ENCODE assay signal across 23 cellular contexts in the genomic region with DNA sequence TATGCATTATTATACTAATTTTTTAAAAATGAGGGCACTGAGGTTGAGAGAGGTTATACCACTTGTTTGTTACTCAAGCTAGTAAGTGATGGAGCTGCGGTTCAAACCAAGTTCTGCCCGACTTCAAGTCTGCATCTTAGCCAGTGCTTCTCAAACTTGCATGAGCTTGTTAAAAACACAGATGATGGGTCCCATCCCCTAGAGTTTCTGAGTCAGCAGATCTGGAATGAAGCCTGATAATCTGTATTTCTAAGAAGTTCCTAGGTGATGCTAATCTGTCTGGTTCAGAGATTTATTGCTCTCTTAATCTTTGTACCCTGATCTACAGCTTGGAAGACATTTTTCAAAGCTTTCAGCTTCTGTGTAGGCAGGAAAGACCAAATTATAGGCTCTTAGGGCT.
DNase-seq lines count a peak whose midpoint lies in the region; ATAC-seq and TF ChIP-seq lines count a peak whose summit lies in the region.
"Had no signal": no experiment of that assay in that cellular context is flagged by ENCODE, and none has a peak within 500 bp of the region (broad histone marks: within the 10 kb centered on the region; RNA-seq: fewer than 3 reads in every experiment).

No MANE protein-coding gene starts in this region.

- H4K5ac ChIP-seq in mesendoderm (ENCODE audit: low read length) = no peak overlapping the region

- peaks cover 85% of the 10 kb centered on the region for H3K4me1 Mint-ChIP-seq in activated CD8-positive, alpha-beta memory T cell treated with anti-CD3 and anti-CD28 coated beads, Interleukin-2, amount 10 ng/mL, durations not matched to agents 7 days and 5 days
- peaks cover 65% of the 10 kb centered on the region for H3K4me1 Mint-ChIP-seq in activated T-helper 2 cell treated with anti-CD3 and anti-CD28 coated beads, Interferon-gamma antibody, Interleukin-2, Interleukin-4, amounts not matched to agents 10 μg/mL and 5 μg/mL and 100 μg/mL, durations not matched to agents 14 hours and 24 hours and 36 hours (ENCODE audit: low read depth)

- H3K36me3 ChIP-seq in mesendoderm (ENCODE audit: control insufficient read depth, insufficient read depth, low read length) = no peaks in the 10 kb centered on the region
- peaks cover 13% of the 10 kb centered on the region for H3K36me3 ChIP-seq in upper lobe of right lung

- no CpG with 5 or more reads among the region's 2 CpGs for WGBS in mesendoderm (ENCODE audit: extremely low coverage, insufficient coverage, low lambda C conversion rate)

- H3K79me1 ChIP-seq in mesendoderm (ENCODE audit: low read length) = no peaks in the 10 kb centered on the region

- no peak overlapping the region for H3K23ac ChIP-seq in mesendoderm (ENCODE audit: low read length)

- CTCF ChIA-PET in activated CD8-positive, alpha-beta memory T cell treated with anti-CD3 and anti-CD28 coated beads, Interleukin-2, amount 10 ng/mL, durations not matched to agents 7 days and 5 days (lab: Charles Lee) = interaction anchor here (1.0 to 24.9 kb wide), 10 partner anchors 9 to 161 kb away, joined by 3 to 444 read pairs (median 10); partner anchors contain the start of genes ENTPD1 and TCTN3

- H3K27ac ChIP-seq in mesendoderm (ENCODE audit: low read depth, low read length) = no peak overlapping the region
- H3K27ac ChIP-seq in upper lobe of right lung = peak overlapping the region; percentile 5
- H3K27ac ChIP-seq: epithelial cell of prostate had no signal

- H3K9me3 ChIP-seq in upper lobe of right lung = no peaks in the 10 kb centered on the region
- H3K9me3 ChIP-seq: SK-N-SH had no signal

- no peak for ATAC-seq in activated CD8-positive, alpha-beta memory T cell treated with anti-CD3 and anti-CD28 coated beads, Interleukin-2, amount 10 ng/mL, durations not matched to agents 7 days and 5 days
- ATAC-seq in upper lobe of right lung (no peak), HG03460 (IDR thresholded peaks at IDR 0.05; ENCODE audit: unreplicated experiment) (no peak)
- ATAC-seq: left colon had no signal

- no peaks in the 10 kb centered on the region for H3K79me2 ChIP-seq in mesendoderm (ENCODE audit: control insufficient read depth, insufficient read depth, low read length)

- peak overlapping the region; percentile 84 for H3K27ac Mint-ChIP-seq in activated CD8-positive, alpha-beta memory T cell treated with anti-CD3 and anti-CD28 coated beads, Interleukin-2, amount 10 ng/mL, durations not matched to agents 7 days and 5 days
- peak overlapping the region; percentile 89 for H3K27ac Mint-ChIP-seq in activated T-helper 2 cell treated with anti-CD3 and anti-CD28 coated beads, Interferon-gamma antibody, Interleukin-2, Interleukin-4, amounts not matched to agents 10 μg/mL and 5 μg/mL and 100 μg/mL, durations not matched to agents 14 hours and 24 hours and 36 hours

- DNase-seq in activated CD8-positive, alpha-beta memory T cell treated with anti-CD3 and anti-CD28 coated beads, Interleukin-2, amount 10 ng/mL, durations not matched to agents 7 days and 5 days = no peak
- no peak for DNase-seq in activated CD8-positive, alpha-beta memory T cell treated with anti-CD3 and anti-CD28 coated beads, Interleukin-2, amount 50 U/mL, for 48 hours
- DNase-seq in activated T-helper 2 cell treated with anti-CD3 and anti-CD28 coated beads, Interferon-gamma antibody, Interleukin-2, Interleukin-4, amounts not matched to agents 10 μg/mL and 5 μg/mL and 100 μg/mL, durations not matched to agents 14 hours and 24 hours and 36 hours (ENCODE audit: low spot score) = no peak
- DNase-seq in mesendoderm (peak; percentile 22), upper lobe of right lung (no peak), amniotic stem cell (lab: John Stamatoyannopoulos, UW) (no peak), NCI-H446 (lab: John Stamatoyannopoulos, UW) (no peak)
- DNase-seq: activated CD4-positive, alpha-beta T cell treated with anti-CD3 and anti-CD28 coated beads for 4 hours; activated naive CD4-positive, alpha-beta T cell treated with anti-CD3 and anti-CD28 coated beads, Interleukin-2, amount 50 U/mL, for 16 hours; activated T-cell treated with anti-CD3 and anti-CD28 coated beads, Interleukin-2, amount 50 U/mL, for 1 hour; C1 segment of cervical spinal cord; cortex of kidney; DMS 273 treated with DMSO at 0.1 percent for 48 hours; GF-D8; left colon; NCI-H1417 treated with DMSO at 0.1 percent for 48 hours; NCI-H2171; NCI-H748 treated with DMSO at 0.1 percent for 48 hours; SK-N-SH; stimulated activated CD4-positive, alpha-beta T cell treated with anti-CD3 and anti-CD28 coated beads, Interleukin-4, amount 100 ng/mL, for 4 hours had no signal

- peaks cover 58% of the 10 kb centered on the region for H3K36me3 Mint-ChIP-seq in activated CD8-positive, alpha-beta memory T cell treated with anti-CD3 and anti-CD28 coated beads, Interleukin-2, amount 10 ng/mL, durations not matched to agents 7 days and 5 days
- peaks cover 25% of the 10 kb centered on the region for H3K36me3 Mint-ChIP-seq in activated T-helper 2 cell treated with anti-CD3 and anti-CD28 coated beads, Interferon-gamma antibody, Interleukin-2, Interleukin-4, amounts not matched to agents 10 μg/mL and 5 μg/mL and 100 μg/mL, durations not matched to agents 14 hours and 24 hours and 36 hours (ENCODE audit: low read depth)
- H3K36me3 Mint-ChIP-seq: brain had no signal

- H2BK120ac ChIP-seq in mesendoderm (ENCODE audit: low read depth, low read length) = no peak overlapping the region

- H3K27me3 ChIP-seq in mesendoderm (ENCODE audit: insufficient read depth, low read length, poor library complexity) (no peaks in the 10 kb centered on the region), upper lobe of right lung (no peaks in the 10 kb centered on the region)

- H3K4ac ChIP-seq in mesendoderm (ENCODE audit: low read depth, low read length) = no peak overlapping the region

- no peak overlapping the region for H3K56ac ChIP-seq in mesendoderm (ENCODE audit: low read length)

- H3K9me3 Mint-ChIP-seq in activated CD8-positive, alpha-beta memory T cell treated with anti-CD3 and anti-CD28 coated beads, Interleukin-2, amount 10 ng/mL, durations not matched to agents 7 days and 5 days (ENCODE audit: low read depth) = no peaks in the 10 kb centered on the region
- peaks cover under 1% of the 10 kb centered on the region for H3K9me3 Mint-ChIP-seq in activated T-helper 2 cell treated with anti-CD3 and anti-CD28 coated beads, Interferon-gamma antibody, Interleukin-2, Interleukin-4, amounts not matched to agents 10 μg/mL and 5 μg/mL and 100 μg/mL, durations not matched to agents 14 hours and 24 hours and 36 hours
- H3K9me3 Mint-ChIP-seq: brain had no signal

- no peak for TF ChIP-seq CTCF in upper lobe of right lung (IDR thresholded peaks at IDR 0.05)

- H2BK5ac ChIP-seq in mesendoderm (ENCODE audit: low read length) = no peak overlapping the region

- H3K27me3 Mint-ChIP-seq in activated CD8-positive, alpha-beta memory T cell treated with anti-CD3 and anti-CD28 coated beads, Interleukin-2, amount 10 ng/mL, durations not matched to agents 7 days and 5 days = no peaks in the 10 kb centered on the region
- peaks cover 2% of the 10 kb centered on the region for H3K27me3 Mint-ChIP-seq in activated T-helper 2 cell treated with anti-CD3 and anti-CD28 coated beads, Interferon-gamma antibody, Interleukin-2, Interleukin-4, amounts not matched to agents 10 μg/mL and 5 μg/mL and 100 μg/mL, durations not matched to agents 14 hours and 24 hours and 36 hours (ENCODE audit: low read depth)

- intact Hi-C loops in activated T-helper 2 cell treated with anti-CD3 and anti-CD28 coated beads, Interferon-gamma antibody, Interleukin-2, Interleukin-4, amounts not matched to agents 10 μg/mL and 5 μg/mL and 100 μg/mL, durations not matched to agents 14 hours and 24 hours and 36 hours (cut with micrococcal nuclease) = loop anchor here (1.0 kb wide), 3 partner anchors 8 to 82 kb away; no protein-coding TSS in a partner anchor
- intact Hi-C loops in upper lobe of right lung (cut with DNase I) = loop anchor here (10.0 kb wide), 1 partner anchor 145 kb away; the partner anchor contains the start of gene TCTN3

- H3K9ac ChIP-seq in mesendoderm (ENCODE audit: low read length) = no peak overlapping the region
- H3K9ac ChIP-seq: SK-N-SH had no signal

- no peak overlapping the region for H4K8ac ChIP-seq in mesendoderm (ENCODE audit: low read depth, low read length)

- no peak overlapping the region for H3K4me3 ChIP-seq in mesendoderm (ENCODE audit: low read length)
- no peak overlapping the region for H3K4me3 ChIP-seq in upper lobe of right lung

- H3K4me1 ChIP-seq in mesendoderm (ENCODE audit: control insufficient read depth, low read depth, low read length) = no peaks in the 10 kb centered on the region
- peaks cover 11% of the 10 kb centered on the region for H3K4me1 ChIP-seq in upper lobe of right lung

- H3K4me3 Mint-ChIP-seq in activated CD8-positive, alpha-beta memory T cell treated with anti-CD3 and anti-CD28 coated beads, Interleukin-2, amount 10 ng/mL, durations not matched to agents 7 days and 5 days = no peak overlapping the region
- no peak overlapping the region for H3K4me3 Mint-ChIP-seq in activated T-helper 2 cell treated with anti-CD3 and anti-CD28 coated beads, Interferon-gamma antibody, Interleukin-2, Interleukin-4, amounts not matched to agents 10 μg/mL and 5 μg/mL and 100 μg/mL, durations not matched to agents 14 hours and 24 hours and 36 hours (ENCODE audit: low read depth)
- H3K4me3 Mint-ChIP-seq: brain had no signal

- no peak overlapping the region for H2BK15ac ChIP-seq in mesendoderm (replicated peaks; ENCODE audit: low read depth)

- no peak overlapping the region for H2AK5ac ChIP-seq in mesendoderm (ENCODE audit: low read length)

- H3K18ac ChIP-seq in mesendoderm (ENCODE audit: low read length) = no peak overlapping the region

- no peak overlapping the region for H3K4me2 ChIP-seq in mesendoderm (ENCODE audit: low read length)
- H3K4me2 ChIP-seq: SK-N-SH had no signal
